ENCODE assay signal across 1 cellular context in the genomic region with DNA sequence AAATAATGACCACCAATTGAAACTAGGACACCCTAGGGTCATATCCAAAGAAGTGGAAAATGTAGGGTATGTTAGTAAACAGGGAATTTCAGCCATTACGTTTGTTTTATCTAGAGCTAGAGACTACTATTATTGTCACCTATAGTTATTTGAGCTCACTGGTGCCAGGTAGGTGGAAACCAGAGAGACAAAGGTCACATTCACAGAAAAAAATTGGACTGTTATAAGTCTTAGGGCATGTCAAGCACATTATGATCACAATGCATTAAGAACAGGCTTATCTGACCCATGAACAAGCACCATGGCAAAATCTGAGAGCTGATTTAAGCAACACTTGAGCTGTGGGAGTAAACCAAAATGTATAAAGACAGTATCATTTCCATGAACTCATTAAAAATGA.
TF ChIP-seq lines count a peak whose summit lies in the region.

No MANE protein-coding gene starts in this region.

TF ChIP-seq in GM23338, 12 proteins besides CTCF, POLR2A, EP300 and RAD21 (continued from another document):
- TF ChIP-seq, protein P1, sequence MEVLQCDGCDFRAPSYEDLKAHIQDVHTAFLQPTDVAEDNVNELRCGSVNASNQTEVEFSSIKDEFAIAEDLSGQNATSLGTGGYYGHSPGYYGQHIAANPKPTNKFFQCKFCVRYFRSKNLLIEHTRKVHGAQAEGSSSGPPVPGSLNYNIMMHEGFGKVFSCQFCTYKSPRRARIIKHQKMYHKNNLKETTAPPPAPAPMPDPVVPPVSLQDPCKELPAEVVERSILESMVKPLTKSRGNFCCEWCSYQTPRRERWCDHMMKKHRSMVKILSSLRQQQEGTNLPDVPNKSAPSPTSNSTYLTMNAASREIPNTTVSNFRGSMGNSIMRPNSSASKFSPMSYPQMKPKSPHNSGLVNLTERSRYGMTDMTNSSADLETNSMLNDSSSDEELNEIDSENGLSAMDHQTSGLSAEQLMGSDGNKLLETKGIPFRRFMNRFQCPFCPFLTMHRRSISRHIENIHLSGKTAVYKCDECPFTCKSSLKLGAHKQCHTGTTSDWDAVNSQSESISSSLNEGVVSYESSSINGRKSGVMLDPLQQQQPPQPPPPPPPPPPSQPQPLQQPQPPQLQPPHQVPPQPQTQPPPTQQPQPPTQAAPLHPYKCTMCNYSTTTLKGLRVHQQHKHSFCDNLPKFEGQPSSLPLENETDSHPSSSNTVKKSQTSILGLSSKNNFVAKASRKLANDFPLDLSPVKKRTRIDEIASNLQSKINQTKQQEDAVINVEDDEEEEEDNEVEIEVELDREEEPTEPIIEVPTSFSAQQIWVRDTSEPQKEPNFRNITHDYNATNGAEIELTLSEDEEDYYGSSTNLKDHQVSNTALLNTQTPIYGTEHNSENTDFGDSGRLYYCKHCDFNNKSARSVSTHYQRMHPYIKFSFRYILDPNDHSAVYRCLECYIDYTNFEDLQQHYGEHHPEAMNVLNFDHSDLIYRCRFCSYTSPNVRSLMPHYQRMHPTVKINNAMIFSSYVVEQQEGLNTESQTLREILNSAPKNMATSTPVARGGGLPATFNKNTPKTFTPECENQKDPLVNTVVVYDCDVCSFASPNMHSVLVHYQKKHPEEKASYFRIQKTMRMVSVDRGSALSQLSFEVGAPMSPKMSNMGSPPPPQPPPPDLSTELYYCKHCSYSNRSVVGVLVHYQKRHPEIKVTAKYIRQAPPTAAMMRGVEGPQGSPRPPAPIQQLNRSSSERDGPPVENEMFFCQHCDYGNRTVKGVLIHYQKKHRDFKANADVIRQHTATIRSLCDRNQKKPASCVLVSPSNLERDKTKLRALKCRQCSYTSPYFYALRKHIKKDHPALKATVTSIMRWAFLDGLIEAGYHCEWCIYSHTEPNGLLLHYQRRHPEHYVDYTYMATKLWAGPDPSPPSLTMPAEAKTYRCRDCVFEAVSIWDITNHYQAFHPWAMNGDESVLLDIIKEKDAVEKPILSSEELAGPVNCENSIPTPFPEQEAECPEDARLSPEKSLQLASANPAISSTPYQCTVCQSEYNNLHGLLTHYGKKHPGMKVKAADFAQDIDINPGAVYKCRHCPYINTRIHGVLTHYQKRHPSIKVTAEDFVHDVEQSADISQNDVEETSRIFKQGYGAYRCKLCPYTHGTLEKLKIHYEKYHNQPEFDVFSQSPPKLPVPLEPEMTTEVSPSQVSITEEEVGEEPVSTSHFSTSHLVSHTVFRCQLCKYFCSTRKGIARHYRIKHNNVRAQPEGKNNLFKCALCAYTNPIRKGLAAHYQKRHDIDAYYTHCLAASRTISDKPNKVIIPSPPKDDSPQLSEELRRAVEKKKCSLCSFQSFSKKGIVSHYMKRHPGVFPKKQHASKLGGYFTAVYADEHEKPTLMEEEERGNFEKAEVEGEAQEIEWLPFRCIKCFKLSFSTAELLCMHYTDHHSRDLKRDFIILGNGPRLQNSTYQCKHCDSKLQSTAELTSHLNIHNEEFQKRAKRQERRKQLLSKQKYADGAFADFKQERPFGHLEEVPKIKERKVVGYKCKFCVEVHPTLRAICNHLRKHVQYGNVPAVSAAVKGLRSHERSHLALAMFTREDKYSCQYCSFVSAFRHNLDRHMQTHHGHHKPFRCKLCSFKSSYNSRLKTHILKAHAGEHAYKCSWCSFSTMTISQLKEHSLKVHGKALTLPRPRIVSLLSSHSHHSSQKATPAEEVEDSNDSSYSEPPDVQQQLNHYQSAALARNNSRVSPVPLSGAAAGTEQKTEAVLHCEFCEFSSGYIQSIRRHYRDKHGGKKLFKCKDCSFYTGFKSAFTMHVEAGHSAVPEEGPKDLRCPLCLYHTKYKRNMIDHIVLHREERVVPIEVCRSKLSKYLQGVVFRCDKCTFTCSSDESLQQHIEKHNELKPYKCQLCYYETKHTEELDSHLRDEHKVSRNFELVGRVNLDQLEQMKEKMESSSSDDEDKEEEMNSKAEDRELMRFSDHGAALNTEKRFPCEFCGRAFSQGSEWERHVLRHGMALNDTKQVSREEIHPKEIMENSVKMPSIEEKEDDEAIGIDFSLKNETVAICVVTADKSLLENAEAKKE (CRISPR knock-in tag; IDR thresholded peaks at IDR 0.05), result no peak
- TF ChIP-seq, protein P2, sequence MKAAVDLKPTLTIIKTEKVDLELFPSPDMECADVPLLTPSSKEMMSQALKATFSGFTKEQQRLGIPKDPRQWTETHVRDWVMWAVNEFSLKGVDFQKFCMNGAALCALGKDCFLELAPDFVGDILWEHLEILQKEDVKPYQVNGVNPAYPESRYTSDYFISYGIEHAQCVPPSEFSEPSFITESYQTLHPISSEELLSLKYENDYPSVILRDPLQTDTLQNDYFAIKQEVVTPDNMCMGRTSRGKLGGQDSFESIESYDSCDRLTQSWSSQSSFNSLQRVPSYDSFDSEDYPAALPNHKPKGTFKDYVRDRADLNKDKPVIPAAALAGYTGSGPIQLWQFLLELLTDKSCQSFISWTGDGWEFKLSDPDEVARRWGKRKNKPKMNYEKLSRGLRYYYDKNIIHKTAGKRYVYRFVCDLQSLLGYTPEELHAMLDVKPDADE (IDR thresholded peaks at IDR 0.05), result no peak
- TF ChIP-seq, protein P3, sequence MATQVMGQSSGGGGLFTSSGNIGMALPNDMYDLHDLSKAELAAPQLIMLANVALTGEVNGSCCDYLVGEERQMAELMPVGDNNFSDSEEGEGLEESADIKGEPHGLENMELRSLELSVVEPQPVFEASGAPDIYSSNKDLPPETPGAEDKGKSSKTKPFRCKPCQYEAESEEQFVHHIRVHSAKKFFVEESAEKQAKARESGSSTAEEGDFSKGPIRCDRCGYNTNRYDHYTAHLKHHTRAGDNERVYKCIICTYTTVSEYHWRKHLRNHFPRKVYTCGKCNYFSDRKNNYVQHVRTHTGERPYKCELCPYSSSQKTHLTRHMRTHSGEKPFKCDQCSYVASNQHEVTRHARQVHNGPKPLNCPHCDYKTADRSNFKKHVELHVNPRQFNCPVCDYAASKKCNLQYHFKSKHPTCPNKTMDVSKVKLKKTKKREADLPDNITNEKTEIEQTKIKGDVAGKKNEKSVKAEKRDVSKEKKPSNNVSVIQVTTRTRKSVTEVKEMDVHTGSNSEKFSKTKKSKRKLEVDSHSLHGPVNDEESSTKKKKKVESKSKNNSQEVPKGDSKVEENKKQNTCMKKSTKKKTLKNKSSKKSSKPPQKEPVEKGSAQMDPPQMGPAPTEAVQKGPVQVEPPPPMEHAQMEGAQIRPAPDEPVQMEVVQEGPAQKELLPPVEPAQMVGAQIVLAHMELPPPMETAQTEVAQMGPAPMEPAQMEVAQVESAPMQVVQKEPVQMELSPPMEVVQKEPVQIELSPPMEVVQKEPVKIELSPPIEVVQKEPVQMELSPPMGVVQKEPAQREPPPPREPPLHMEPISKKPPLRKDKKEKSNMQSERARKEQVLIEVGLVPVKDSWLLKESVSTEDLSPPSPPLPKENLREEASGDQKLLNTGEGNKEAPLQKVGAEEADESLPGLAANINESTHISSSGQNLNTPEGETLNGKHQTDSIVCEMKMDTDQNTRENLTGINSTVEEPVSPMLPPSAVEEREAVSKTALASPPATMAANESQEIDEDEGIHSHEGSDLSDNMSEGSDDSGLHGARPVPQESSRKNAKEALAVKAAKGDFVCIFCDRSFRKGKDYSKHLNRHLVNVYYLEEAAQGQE (IDR thresholded peaks at IDR 0.05; ENCODE audit: unreplicated experiment), result no peak
- no peak for TF ChIP-seq ZNF331 (CRISPR knock-in tag; IDR thresholded peaks at IDR 0.05; ENCODE audit: low read depth)
- no peak for TF ChIP-seq CREB1 (CRISPR knock-in tag; IDR thresholded peaks at IDR 0.05; ENCODE audit: low read depth)
- no peak for TF ChIP-seq EZH2phosphoT487 (IDR thresholded peaks at IDR 0.05; ENCODE audit: unreplicated experiment)
- no peak for TF ChIP-seq JUNB (IDR thresholded peaks at IDR 0.05; ENCODE audit: unreplicated experiment)
- no peak for TF ChIP-seq ZNF114 (CRISPR knock-in tag; IDR thresholded peaks at IDR 0.05)
TF ChIP-seq in GM23338: peak in this region for 0.
